ENCODE assay signal across 8 cellular contexts in genomic region chr4:123649644-123650356, GRCh38.
DNase-seq lines count a peak whose midpoint lies in the region; FAIRE-seq and TF ChIP-seq lines count a peak whose summit lies in the region.

No MANE protein-coding gene starts in this region.

- no peaks in the 10 kb centered on the region for H3K27me3 ChIP-seq in bronchial epithelial cell (ENCODE audit: control insufficient read depth, insufficient read depth, low read length)

- no peak for TF ChIP-seq CTCF in bronchial epithelial cell (IDR thresholded peaks at IDR 0.05; ENCODE audit: insufficient read depth, low read length, severe bottlenecking)

- peaks cover 6% of the 10 kb centered on the region for H3K9me3 ChIP-seq in mesodermal cell (ENCODE audit: control insufficient read depth, low read length)

- H3K27ac ChIP-seq in mesodermal cell (ENCODE audit: low read depth, low read length, severe bottlenecking) (peak overlapping the region; percentile 71), caudate nucleus (ENCODE audit: low read depth, low read length) (no peak overlapping the region)

- CTCF ChIA-PET in HEK293T (lab: Yijun Ruan, JAX) = interaction anchor here (0.7 to 1.8 kb wide), 3 partner anchors 11 to 135 kb away, joined by 3 to 13 read pairs (median 3); no protein-coding TSS in a partner anchor

- DNase-seq in DMS153 (lab: John Stamatoyannopoulos, UW) (peak; percentile 97), HEK293T (ENCODE audit: extremely low spot score) (peak; percentile 42), NCI-H187 (lab: John Stamatoyannopoulos, UW) (peak; percentile 58 to 64), bronchial epithelial cell (ENCODE audit: low read depth) (peak; percentile 97), caudate nucleus (lab: John Stamatoyannopoulos, UW) (no peak), GF-D8 (lab: John Stamatoyannopoulos, UW) (no peak)
- no peak for DNase-seq in effector CD8-positive, alpha-beta T cell (lab: John Stamatoyannopoulos, UW)

- no peaks in the 10 kb centered on the region for H3K36me3 ChIP-seq in bronchial epithelial cell (ENCODE audit: control insufficient read depth, insufficient read depth, low read length)
- H3K36me3 ChIP-seq in mesodermal cell (ENCODE audit: control insufficient read depth, insufficient read depth, low read length) = no peaks in the 10 kb centered on the region

- no peak overlapping the region for H3K4me3 ChIP-seq in bronchial epithelial cell (ENCODE audit: low read depth, low read length)
- H3K4me3 ChIP-seq in mesodermal cell (ENCODE audit: extremely low read depth, insufficient read depth, low read length, poor library complexity, severe bottlenecking) = no peak overlapping the region

- peaks cover 5% of the 10 kb centered on the region for H3K4me1 ChIP-seq in mesodermal cell (ENCODE audit: control insufficient read depth, insufficient read depth, low read length, poor library complexity, severe bottlenecking)

- POLR2A ChIA-PET in HEK293T (lab: Yijun Ruan, JAX) = interaction anchor here (1.1 to 2.2 kb wide), 2 partner anchors 61 to 94 kb away, joined by 4 to 10 read pairs; no protein-coding TSS in a partner anchor

- WGBS in mesodermal cell (ENCODE audit: insufficient coverage in 2 of 2), 2 experiments = 60 to 68% methylated on average over 7 to 8 of the region's 11 CpGs

- no peak for FAIRE-seq in bronchial epithelial cell (lab: Jason Lieb, UNC)

TF ChIP-seq in HEK293T, 16 proteins besides CTCF, POLR2A, EP300 and RAD21:
- TF ChIP-seq FOXK2 (IDR thresholded peaks at IDR 0.05) (no peak), FOXM1 (IDR thresholded peaks at IDR 0.05; ENCODE audit: borderline replicate concordance) (no peak), PKNOX1 (IDR thresholded peaks at IDR 0.05) (peak; percentile 17), TARDBP (IDR thresholded peaks at IDR 0.05) (no peak), LEF1 (IDR thresholded peaks at IDR 0.05; ENCODE audit: borderline replicate concordance) (no peak)

Comparison
In these comparisons a context has a peak if more than half of its experiments do, and no peak if none do; other contexts are left out.
1. DNase-seq: peak in DMS153 (single experiment), HEK293T (single experiment), NCI-H187 (2 of 2) and bronchial epithelial cell (single experiment); none in caudate nucleus (0 of 61), effector CD8-positive, alpha-beta T cell (single experiment) and GF-D8 (single experiment).